16 cellular contexts compared by ENCODE assay signal in the genomic region with DNA sequence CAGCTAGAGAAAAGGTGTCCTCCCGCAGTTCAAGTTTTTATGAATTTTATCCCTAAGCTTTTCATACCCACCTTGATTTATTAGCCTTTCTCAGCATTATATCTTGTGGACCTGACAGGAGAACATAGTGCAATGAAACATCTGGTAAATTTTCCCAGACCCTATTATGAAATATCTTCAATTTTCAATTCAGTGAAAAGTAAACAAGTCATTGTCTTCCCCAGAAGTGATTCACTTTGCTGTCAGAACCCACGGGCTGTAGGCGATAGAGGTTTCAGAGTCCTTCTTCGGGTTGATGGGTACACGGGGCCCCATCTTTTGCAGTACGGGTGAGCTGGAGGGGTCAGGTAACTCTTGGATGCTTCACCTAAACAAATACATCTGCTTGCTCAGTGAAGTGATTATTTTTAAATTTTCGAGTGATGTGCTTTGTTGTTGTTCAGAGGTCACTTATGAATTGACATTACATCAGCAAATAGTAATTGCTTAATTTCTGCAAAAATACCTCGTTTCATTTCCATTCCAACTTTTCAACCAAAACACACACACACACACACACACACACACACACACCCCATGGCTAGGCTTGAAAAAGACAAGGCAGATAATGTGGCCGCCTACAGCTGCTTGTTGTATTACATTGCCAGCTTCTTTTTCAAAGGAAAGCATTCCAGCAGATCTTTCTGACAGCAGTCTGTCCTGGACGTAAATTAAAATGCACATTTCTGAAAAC.
DNase-seq lines count a peak whose midpoint lies in the region; ATAC-seq and TF ChIP-seq lines count a peak whose summit lies in the region.
"Had no signal": no experiment of that assay in that cellular context is flagged by ENCODE, and none has a peak within 500 bp of the region (broad histone marks: within the 10 kb centered on the region; RNA-seq: fewer than 3 reads in every experiment).

No MANE protein-coding gene starts in this region.

- CTCF ChIA-PET in PC-3 (lab: Charles Lee), result no interaction called here

- no peak overlapping the region for H3K9ac ChIP-seq in PC-3 (ENCODE audit: low read length)

- H3K36me3 ChIP-seq in PC-3 (ENCODE audit: low read depth, low read length) (no peaks in the 10 kb centered on the region), ovary (no peaks in the 10 kb centered on the region)

- H2AFZ ChIP-seq in PC-3 (ENCODE audit: low read length), result no peak overlapping the region
- H2AFZ ChIP-seq: GM23338 had no signal

- H3K27me3 ChIP-seq in PC-3 (ENCODE audit: low read length), result no peaks in the 10 kb centered on the region
- H3K27me3 ChIP-seq in ovary, result no peaks in the 10 kb centered on the region

- no peaks in the 10 kb centered on the region for H4K20me1 ChIP-seq in PC-3 (ENCODE audit: low read length)

- TF ChIP-seq CTCF in PC-3 (conservative IDR thresholded peaks at IDR 0.05; ENCODE audit: low read depth, low read length) (no peak), fibroblast of mammary gland (conservative IDR thresholded peaks at IDR 0.05; ENCODE audit: control insufficient read depth, insufficient read depth, low read depth, low read length) (no peak), ovary (IDR thresholded peaks at IDR 0.05) (no peak), coronary artery (IDR thresholded peaks at IDR 0.05) (no peak)

- DNase-seq in LHCN-M2 (ENCODE audit: low read depth) (peak; percentile 28), PC-3 (peak; percentile 74), fibroblast of mammary gland (ENCODE audit: low read depth) (peak; percentile 69), ovary (peak in 4 of 5 donors; percentile 26 to 57 (median 36)), coronary artery (ENCODE audit: low spot score) (no peak), NCI-H1048 (lab: John Stamatoyannopoulos, UW) (no peak)
- DNase-seq: activated CD4-positive, CD25-positive, alpha-beta regulatory T cell; activated CD8-positive, alpha-beta memory T cell treated with anti-CD3 and anti-CD28 coated beads, Interleukin-2, amount 50 U/mL, for 48 hours; activated naive CD8-positive, alpha-beta T cell treated with anti-CD3 and anti-CD28 coated beads, Interleukin-2, amount 10 ng/mL, durations not matched to agents 7 days and 5 days; islet precursor cell; natural killer cell; NCI-H2081 treated with DMSO at 0.1 percent for 48 hours; stimulated activated naive CD8-positive, alpha-beta T cell treated with anti-CD3 and anti-CD28 coated beads, Interleukin-15, amount 100 ng/mL, for 72 hours; SW 1271 had no signal

- H3K9me3 ChIP-seq in PC-3 (ENCODE audit: low read length), result no peaks in the 10 kb centered on the region
- H3K9me3 ChIP-seq in ovary, result no peaks in the 10 kb centered on the region

- POLR2A ChIA-PET in PC-3 (lab: Charles Lee; ENCODE audit: unreplicated experiment), result no interaction called here

- 18 to 19% (median 18%) methylated on average over 10 of the region's 10 CpGs for WGBS in ovary, 3 donors

- no peak overlapping the region for H3K4me3 ChIP-seq in PC-3 (ENCODE audit: low read length)
- no peak overlapping the region for H3K4me3 ChIP-seq in fibroblast of mammary gland (ENCODE audit: control insufficient read depth, low read depth, low read length)
- H3K4me3 ChIP-seq in ovary, result no peak overlapping the region
- no peak overlapping the region for H3K4me3 ChIP-seq in coronary artery
- H3K4me3 ChIP-seq: GM23338 had no signal

- H3K27ac ChIP-seq in PC-3 (ENCODE audit: low read length) (peak overlapping the region; percentile 28), ovary (peak overlapping the region in 1 of 2 donors; percentile 37), coronary artery (no peak overlapping the region)

- TF ChIP-seq EP300 in ovary (IDR thresholded peaks at IDR 0.05), result no peak

- intact Hi-C loops in PC-3 (cut with micrococcal nuclease) (no loop called here), ovary (cut with DNase I) (no loop called here)

- BruUV-seq in PC-3 (replicated peaks; lab: Mats Ljungman, UMichigan), result no TSS peak

- peak; percentile 79 for ATAC-seq in PC-3
- no peak for ATAC-seq in GM18505 (IDR thresholded peaks at IDR 0.05; ENCODE audit: unreplicated experiment)
- ATAC-seq: GM23338; natural killer cell; stimulated activated naive CD8-positive, alpha-beta T cell treated with anti-CD3 and anti-CD28 coated beads, Interleukin-15, amount 100 ng/mL, for 72 hours had no signal

- no peaks in the 10 kb centered on the region for H3K9me2 ChIP-seq in PC-3 (replicated peaks; ENCODE audit: low read length)

- H3K4me1 ChIP-seq in PC-3 (ENCODE audit: insufficient read depth, low read length) (peaks cover 18% of the 10 kb centered on the region), ovary (ENCODE audit: insufficient read depth) (peaks cover 11% of the 10 kb centered on the region)

- peak overlapping the region; percentile 57 for H3K4me2 ChIP-seq in PC-3 (ENCODE audit: low read length)
- H3K4me2 ChIP-seq: GM23338 had no signal

- H3F3A ChIP-seq in PC-3 (ENCODE audit: low read length, unreplicated experiment), result no peaks in the 10 kb centered on the region

- TF ChIP-seq POLR2A in ovary (IDR thresholded peaks at IDR 0.05) (no peak), GM18505 (IDR thresholded peaks at IDR 0.05; ENCODE audit: borderline replicate concordance, extremely low read depth, insufficient read depth, insufficient read length) (no peak)

- H3K79me2 ChIP-seq in PC-3 (ENCODE audit: low read length), result no peaks in the 10 kb centered on the region

Comparison
In these comparisons a context has a peak if more than half of its experiments do, and no peak if none do; other contexts are left out.
1. DNase-seq: peak in LHCN-M2 (single experiment), PC-3 (single experiment), fibroblast of mammary gland (single experiment) and ovary (4 of 5); none in coronary artery (single experiment) and NCI-H1048 (single experiment).